Comparison of ENCODE assay signal across 20 cellular contexts in genomic region chr19:7977723-7978040, GRCh38. TPM values are rescaled to one million over a fixed set of nuclear protein-coding genes. Genes with fewer than 3 reads are reported as not detected.
"Had no signal": no experiment of that assay in that cellular context is flagged by ENCODE, and none has a peak within 500 bp of the region (broad histone marks: within the 10 kb centered on the region; RNA-seq: fewer than 3 reads in every experiment).

No MANE protein-coding gene starts in this region.

- H3K27ac ChIP-seq: ovary, prostate gland, skin epidermis, tibial nerve, uterus had no signal

- DNase-seq: head of caudate nucleus; hippocampal formation; kidney glomerular epithelial cell; left cardiac atrium; mesenchymal stem cell; nucleus accumbens; ovary; retina; stimulated activated CD4-positive, alpha-beta T cell treated with anti-CD3 and anti-CD28 coated beads, Interleukin-4, amount 100 ng/mL, for 24 hours; stimulated activated naive CD4-positive, alpha-beta T cell treated with Interleukin-2 at 50 U/mL for 16 hours; stimulated activated naive CD8-positive, alpha-beta T cell treated with anti-CD3 and anti-CD28 coated beads, Interleukin-15, amount 100 ng/mL, for 72 hours; uterus had no signal

- H3K9me3 ChIP-seq: ovary, prostate gland, tibial nerve, uterus had no signal

- H3K4me1 ChIP-seq: prostate gland, tibial nerve, uterus had no signal

- ATAC-seq: left cardiac atrium; left lobe of liver; naive thymus-derived CD8-positive, alpha-beta T cell; right cardiac atrium; sciatic nerve; stimulated activated effector memory CD8-positive, alpha-beta T cell treated with anti-CD3 and anti-CD28 coated beads, Interleukin-12 subunit alpha, Interleukin-12 subunit beta, amount 100 ng/mL, for 72 hours; stimulated activated naive CD8-positive, alpha-beta T cell treated with anti-CD3 and anti-CD28 coated beads, Interleukin-15, amount 100 ng/mL, for 72 hours had no signal

- H3K4me3 ChIP-seq: ovary, prostate gland, skin epidermis, tibial nerve, uterus had no signal

- H3K27me3 ChIP-seq: ovary, tibial nerve, uterus had no signal

- H3K36me3 ChIP-seq: ovary, uterus had no signal

RNA-seq across cellular contexts. Expression of gene CTXN1, which starts 51.7 kb away (rescaled TPM):
- total RNA-seq: left lobe of liver; naive thymus-derived CD8-positive, alpha-beta T cell had no signal
- polyA plus RNA-seq: naive thymus-derived CD8-positive, alpha-beta T cell had no signal
